17 cellular contexts compared by ENCODE assay signal in the genomic region with DNA sequence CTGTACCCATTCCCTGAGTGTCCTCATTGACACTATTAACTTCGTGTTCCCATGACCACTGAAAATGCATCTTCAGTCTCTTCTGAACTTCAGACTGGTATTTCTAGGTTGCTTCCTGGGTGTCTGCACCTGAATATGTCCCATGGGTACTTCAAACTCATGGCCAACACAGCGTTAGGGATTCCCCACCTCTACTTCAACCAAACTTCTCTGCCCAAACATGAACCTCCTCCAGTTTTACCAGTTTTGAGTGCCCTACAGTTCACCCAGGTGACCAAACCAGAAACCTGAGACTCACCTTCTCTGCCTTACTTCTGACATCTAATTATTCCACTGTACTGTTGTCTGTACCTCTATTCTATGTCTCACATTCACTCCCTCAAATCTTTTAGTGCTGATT.
DNase-seq lines count a peak whose midpoint lies in the region; ATAC-seq, FAIRE-seq and TF ChIP-seq lines count a peak whose summit lies in the region.
"Had no signal": no experiment of that assay in that cellular context is flagged by ENCODE, and none has a peak within 500 bp of the region (broad histone marks: within the 10 kb centered on the region; RNA-seq: fewer than 3 reads in every experiment).

No MANE protein-coding gene starts in this region.

- ATAC-seq in activated T-cell treated with anti-CD3 and anti-CD28 coated beads, Interleukin-2, amount 50 U/mL, for 72 hours (replicated peaks in 1 of 2) = peak; percentile 22 to 28
- no peak for ATAC-seq in activated T-cell treated with anti-CD3 and anti-CD28 coated beads, Interleukin-2, amount 50 U/mL, for 4 hours
- ATAC-seq in memory B cell (ENCODE audit: low read depth) (peak; percentile 72), GM18502 (IDR thresholded peaks at IDR 0.05; ENCODE audit: poor library complexity, unreplicated experiment) (no peak)
- ATAC-seq: heart left ventricle had no signal

- no peak overlapping the region for H3K27ac Mint-ChIP-seq in activated T-cell treated with anti-CD3 and anti-CD28 coated beads, Interleukin-2, amount 50 U/mL, for 72 hours
- H3K27ac Mint-ChIP-seq in memory B cell = no peak overlapping the region
- H3K27ac Mint-ChIP-seq: activated naive CD8-positive, alpha-beta T cell treated with anti-CD3 and anti-CD28 coated beads for 36 hours; nephron progenitor cell; T-helper 1 cell treated with Interleukin-12 subunit alpha and Interleukin-12 subunit beta and Interleukin-4 antibody, amounts not matched to agents 30 μg/mL and 1 μg/mL, for 36 hours had no signal

- peaks cover 6% of the 10 kb centered on the region for H3K4me1 Mint-ChIP-seq in activated T-cell treated with anti-CD3 and anti-CD28 coated beads, Interleukin-2, amount 50 U/mL, for 72 hours (ENCODE audit: low read depth)
- peaks cover 29% of the 10 kb centered on the region for H3K4me1 Mint-ChIP-seq in activated T-cell treated with anti-CD3 and anti-CD28 coated beads, Interleukin-2, amount 50 U/mL, for 4 hours (ENCODE audit: low read depth)
- peaks cover 5% of the 10 kb centered on the region for H3K4me1 Mint-ChIP-seq in memory B cell

- no peak for DNase-seq in activated T-cell treated with anti-CD3 and anti-CD28 coated beads, Interleukin-2, amount 50 U/mL, for 72 hours
- DNase-seq in activated T-cell treated with anti-CD3 and anti-CD28 coated beads, Interleukin-2, amount 50 U/mL, for 4 hours = no peak
- DNase-seq in bronchial epithelial cell (ENCODE audit: low read depth) (peak; percentile 70), memory B cell (ENCODE audit: low spot score in 2 of 2) (no peak), COLO829 (ENCODE audit: low spot score) (no peak), NCI-H2196 treated with DMSO at 0.1 percent for 48 hours (lab: John Stamatoyannopoulos, UW; ENCODE audit: unreplicated experiment) (no peak), GM13976 (ENCODE audit: low spot score) (no peak)
- DNase-seq: activated naive CD8-positive, alpha-beta T cell treated with anti-CD3 and anti-CD28 coated beads for 36 hours; heart left ventricle; NCI-H1092; NCI-H1930; NCI-H446; nephron progenitor cell had no signal

- TF ChIP-seq CTCF in bronchial epithelial cell (IDR thresholded peaks at IDR 0.05; ENCODE audit: insufficient read depth, low read length, severe bottlenecking) (no peak), GM13976 (IDR thresholded peaks at IDR 0.05; ENCODE audit: borderline replicate concordance, control extremely low read depth, extremely low read depth, insufficient read depth, missing control alignments) (no peak)

- H3K9me3 Mint-ChIP-seq in activated T-cell treated with anti-CD3 and anti-CD28 coated beads, Interleukin-2, amount 50 U/mL, for 72 hours = no peaks in the 10 kb centered on the region
- no peaks in the 10 kb centered on the region for H3K9me3 Mint-ChIP-seq in activated T-cell treated with anti-CD3 and anti-CD28 coated beads, Interleukin-2, amount 50 U/mL, for 4 hours
- no peaks in the 10 kb centered on the region for H3K9me3 Mint-ChIP-seq in memory B cell
- H3K9me3 Mint-ChIP-seq: activated naive CD8-positive, alpha-beta T cell treated with anti-CD3 and anti-CD28 coated beads for 36 hours; nephron progenitor cell; T-helper 1 cell treated with Interleukin-12 subunit alpha and Interleukin-12 subunit beta and Interleukin-4 antibody, amounts not matched to agents 30 μg/mL and 1 μg/mL, for 36 hours had no signal

- in situ Hi-C loops in GM13976 (cut with MboI; ENCODE audit: low sequenced_read_pairs, unreplicated experiment) = no loop called here

- H3K36me3 Mint-ChIP-seq in activated T-cell treated with anti-CD3 and anti-CD28 coated beads, Interleukin-2, amount 50 U/mL, for 72 hours (ENCODE audit: insufficient read depth in 2 of 2) = peaks cover 3 to 4% of the 10 kb centered on the region in 2 donors
- peaks cover 3% of the 10 kb centered on the region for H3K36me3 Mint-ChIP-seq in activated T-cell treated with anti-CD3 and anti-CD28 coated beads, Interleukin-2, amount 50 U/mL, for 4 hours (ENCODE audit: insufficient read depth)
- no peaks in the 10 kb centered on the region for H3K36me3 Mint-ChIP-seq in memory B cell

- no peak overlapping the region for H3K4me3 ChIP-seq in bronchial epithelial cell (ENCODE audit: low read depth, low read length)
- H3K4me3 ChIP-seq: heart left ventricle had no signal

- H3K27me3 ChIP-seq in bronchial epithelial cell (ENCODE audit: control insufficient read depth, insufficient read depth, low read length) = no peaks in the 10 kb centered on the region
- H3K27me3 ChIP-seq: heart left ventricle had no signal

- H3K36me3 ChIP-seq in bronchial epithelial cell (ENCODE audit: control insufficient read depth, insufficient read depth, low read length) = no peaks in the 10 kb centered on the region
- H3K36me3 ChIP-seq: heart left ventricle had no signal

- H3K4me3 Mint-ChIP-seq in activated T-cell treated with anti-CD3 and anti-CD28 coated beads, Interleukin-2, amount 50 U/mL, for 72 hours = no peak overlapping the region
- H3K4me3 Mint-ChIP-seq in activated T-cell treated with anti-CD3 and anti-CD28 coated beads, Interleukin-2, amount 50 U/mL, for 4 hours = no peak overlapping the region
- no peak overlapping the region for H3K4me3 Mint-ChIP-seq in memory B cell
- H3K4me3 Mint-ChIP-seq: activated naive CD8-positive, alpha-beta T cell treated with anti-CD3 and anti-CD28 coated beads for 36 hours; nephron progenitor cell; T-helper 1 cell treated with Interleukin-12 subunit alpha and Interleukin-12 subunit beta and Interleukin-4 antibody, amounts not matched to agents 30 μg/mL and 1 μg/mL, for 36 hours had no signal

- no peak for FAIRE-seq in bronchial epithelial cell (lab: Jason Lieb, UNC)
- FAIRE-seq: colon, endometrium had no signal

- no peaks in the 10 kb centered on the region for H3K27me3 Mint-ChIP-seq in activated T-cell treated with anti-CD3 and anti-CD28 coated beads, Interleukin-2, amount 50 U/mL, for 72 hours (ENCODE audit: low read depth)
- no peaks in the 10 kb centered on the region for H3K27me3 Mint-ChIP-seq in activated T-cell treated with anti-CD3 and anti-CD28 coated beads, Interleukin-2, amount 50 U/mL, for 4 hours (ENCODE audit: low read depth)
- no peaks in the 10 kb centered on the region for H3K27me3 Mint-ChIP-seq in memory B cell
- H3K27me3 Mint-ChIP-seq: activated naive CD8-positive, alpha-beta T cell treated with anti-CD3 and anti-CD28 coated beads for 36 hours had no signal

Comparison
In these comparisons a context has a peak if more than half of its experiments do, and no peak if none do; other contexts are left out.
1. ATAC-seq: peak in activated T-cell treated with anti-CD3 and anti-CD28 coated beads, Interleukin-2, amount 50 U/mL, for 72 hours (2 of 2) and memory B cell (single experiment); none in activated T-cell treated with anti-CD3 and anti-CD28 coated beads, Interleukin-2, amount 50 U/mL, for 4 hours (0 of 2) and GM18502 (single experiment).